Comparison of ENCODE assay signal across 21 cellular contexts in the genomic region with DNA sequence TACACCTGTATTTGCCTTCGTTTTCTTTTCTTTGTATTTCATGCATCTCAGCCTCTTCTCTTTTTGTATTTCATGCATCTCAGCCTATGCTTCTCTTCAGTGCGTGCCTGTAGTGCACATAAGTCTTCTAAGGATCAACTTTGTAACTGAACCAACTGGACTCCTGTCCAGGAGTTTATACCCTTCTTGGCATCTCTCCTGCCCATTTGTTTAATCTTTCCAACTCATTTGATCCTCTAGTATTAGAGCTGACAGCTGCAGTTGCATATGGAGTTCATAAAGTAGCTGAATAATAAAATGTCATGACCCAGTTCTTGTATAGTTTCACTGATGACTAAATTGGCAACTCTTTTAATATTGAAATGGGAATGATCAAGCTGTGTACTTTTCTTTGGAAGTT.
"Had no signal": no experiment of that assay in that cellular context is flagged by ENCODE, and none has a peak within 500 bp of the region (broad histone marks: within the 10 kb centered on the region; RNA-seq: fewer than 3 reads in every experiment).

No MANE protein-coding gene starts in this region.

- DNase-seq: activated CD4-positive, alpha-beta T cell treated with anti-CD3 and anti-CD28 coated beads, Interleukin-2, amount 10 ng/mL, durations not matched to agents 24 days and 14 days; activated CD4-positive, CD25-positive, alpha-beta regulatory T cell; activated CD8-positive, alpha-beta T cell treated with anti-CD3 and anti-CD28 coated beads for 36 hours; activated naive CD4-positive, alpha-beta T cell treated with Interleukin-2 at 50 U/mL for 16 hours; activated naive CD8-positive, alpha-beta T cell treated with anti-CD3 and anti-CD28 coated beads, Interleukin-2, amount 10 ng/mL, durations not matched to agents 7 days and 5 days; activated T-cell treated with anti-CD3 and anti-CD28 coated beads, Interleukin-2, amount 50 U/mL, for 1 hour; amygdala; dorsolateral prefrontal cortex; head of caudate nucleus; immature natural killer cell; left cardiac atrium; mesendoderm; naive thymus-derived CD4-positive, alpha-beta T cell; sigmoid colon; spleen; stimulated activated CD4-positive, alpha-beta T cell treated with anti-CD3 and anti-CD28 coated beads, Interleukin-4, amount 100 ng/mL, for 4 hours; T-cell; upper lobe of right lung had no signal

- ATAC-seq: activated CD8-positive, alpha-beta T cell treated with anti-CD3 and anti-CD28 coated beads for 36 hours; activated T-helper 17 cell treated with anti-CD3 and anti-CD28 coated beads, Interleukin-2, amount 50 U/mL, for 72 hours; left cardiac atrium; naive thymus-derived CD4-positive, alpha-beta T cell; stimulated activated memory B cell treated with anti-CD40 and anti-IgM and Interleukin-4, amounts not matched to agents 10 μg/mL and 1 μg/mL and 100 μg/mL, for 72 hours; T-cell; upper lobe of right lung had no signal

- FAIRE-seq: frontal cortex had no signal
